8 cellular contexts compared by ENCODE assay signal in the genomic region with DNA sequence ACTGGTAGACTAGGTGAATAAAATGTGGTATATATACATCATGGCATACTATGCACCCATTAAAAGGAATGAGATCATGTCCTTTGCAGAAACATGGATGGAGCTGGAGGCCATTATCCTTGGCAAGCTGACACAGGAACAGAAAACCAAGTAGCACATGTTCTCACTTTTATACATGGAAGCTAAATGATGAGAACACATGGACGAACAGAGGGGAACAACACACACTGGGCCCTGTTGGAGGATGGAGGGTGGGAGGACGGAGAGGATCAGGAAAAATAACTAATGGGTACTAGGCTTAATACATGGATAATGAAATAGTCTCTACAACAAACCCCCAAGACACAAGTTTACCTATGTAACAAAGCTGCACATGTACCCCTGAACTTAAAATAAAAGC.
"Had no signal": no experiment of that assay in that cellular context is flagged by ENCODE, and none has a peak within 500 bp of the region (broad histone marks: within the 10 kb centered on the region; RNA-seq: fewer than 3 reads in every experiment).

No MANE protein-coding gene starts in this region.

- DNase-seq: GDM1, GF-D8 had no signal

- FAIRE-seq: G401.6, GM12878, GM12891, GM12892, GM18507, GM19239 had no signal

- ATAC-seq: GM12878 had no signal

- H3K4me3 ChIP-seq: GM12878 had no signal
